8 cellular contexts compared by ENCODE assay signal in genomic region chr4:177554966-177555574, GRCh38.
DNase-seq lines count a peak whose midpoint lies in the region; ATAC-seq lines count a peak whose summit lies in the region.

No MANE protein-coding gene starts in this region.

- ATAC-seq in GM21717 (IDR thresholded peaks at IDR 0.05; ENCODE audit: unreplicated experiment), result no peak

- H3K4me3 ChIP-seq in H7 (ENCODE audit: insufficient read depth, low read depth, low read length), result no peak overlapping the region

- DNase-seq in NCI-H2196 (lab: John Stamatoyannopoulos, UW; ENCODE audit: unreplicated experiment), result peak; percentile 0
- no peak for DNase-seq in NCI-H2196 treated with DMSO at 0.1 percent for 48 hours (lab: John Stamatoyannopoulos, UW; ENCODE audit: unreplicated experiment)
- DNase-seq in H7, result peak; percentile 39
- DNase-seq in RPMI8226, result peak; percentile 15
- DNase-seq in fibroblast of the conjunctiva (ENCODE audit: low read depth), result peak; percentile 13
- peak; percentile 70 for DNase-seq in superior temporal gyrus (ENCODE audit: extremely low spot score)
- DNase-seq in NCI-H2171 (lab: John Stamatoyannopoulos, UW), result no peak

- no peaks in the 10 kb centered on the region for H3K27me3 ChIP-seq in H7 (ENCODE audit: control insufficient read depth, insufficient read depth, low read length)

- no peaks in the 10 kb centered on the region for H3K36me3 ChIP-seq in H7 (replicated peaks; ENCODE audit: control insufficient read depth, insufficient read depth, low read length)

Comparison
In these comparisons a context has a peak if more than half of its experiments do, and no peak if none do; other contexts are left out.
1. DNase-seq: peak in NCI-H2196 (single experiment), H7 (single experiment), RPMI8226 (single experiment), fibroblast of the conjunctiva (single experiment) and superior temporal gyrus (single experiment); none in NCI-H2196 treated with DMSO at 0.1 percent for 48 hours (single experiment) and NCI-H2171 (single experiment).